ENCODE assay signal across 1 cellular context in genomic region chr19:30664358-30665058, GRCh38.
TF ChIP-seq lines count a peak whose summit lies in the region.

No MANE protein-coding gene starts in this region.

TF ChIP-seq in HepG2, 621 proteins besides CTCF, POLR2A, EP300 and RAD21 (continued from another document):
- TF ChIP-seq, protein P1, sequence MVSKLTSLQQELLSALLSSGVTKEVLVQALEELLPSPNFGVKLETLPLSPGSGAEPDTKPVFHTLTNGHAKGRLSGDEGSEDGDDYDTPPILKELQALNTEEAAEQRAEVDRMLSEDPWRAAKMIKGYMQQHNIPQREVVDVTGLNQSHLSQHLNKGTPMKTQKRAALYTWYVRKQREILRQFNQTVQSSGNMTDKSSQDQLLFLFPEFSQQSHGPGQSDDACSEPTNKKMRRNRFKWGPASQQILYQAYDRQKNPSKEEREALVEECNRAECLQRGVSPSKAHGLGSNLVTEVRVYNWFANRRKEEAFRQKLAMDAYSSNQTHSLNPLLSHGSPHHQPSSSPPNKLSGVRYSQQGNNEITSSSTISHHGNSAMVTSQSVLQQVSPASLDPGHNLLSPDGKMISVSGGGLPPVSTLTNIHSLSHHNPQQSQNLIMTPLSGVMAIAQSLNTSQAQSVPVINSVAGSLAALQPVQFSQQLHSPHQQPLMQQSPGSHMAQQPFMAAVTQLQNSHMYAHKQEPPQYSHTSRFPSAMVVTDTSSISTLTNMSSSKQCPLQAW (CRISPR knock-in tag; IDR thresholded peaks at IDR 0.05), result peak; percentile 50; the same call in 1 of the 2 replicates
- peak; percentile 79 for TF ChIP-seq HNF4A (CRISPR knock-in tag; IDR thresholded peaks at IDR 0.05)
- TF ChIP-seq KAT8 (CRISPR knock-in tag; IDR thresholded peaks at IDR 0.05), result 0 out of 2 replicates have a peak, but pooled peaks have one; percentile 23
- peak; percentile 40; the same call in 1 of the 2 replicates for TF ChIP-seq ZNF205 (CRISPR knock-in tag; IDR thresholded peaks at IDR 0.05)
- TF ChIP-seq GATAD2A (CRISPR knock-in tag; IDR thresholded peaks at IDR 0.05), result 0 out of 2 replicates have a peak, but pooled peaks have one; percentile 13
- TF ChIP-seq ZNF350 (CRISPR knock-in tag; IDR thresholded peaks at IDR 0.05; ENCODE audit: borderline replicate concordance, low read depth), result peak; percentile 18; the same call in 1 of the 2 replicates
- TF ChIP-seq ZBTB2 (CRISPR knock-in tag; IDR thresholded peaks at IDR 0.05; ENCODE audit: low read depth), result no peak
- peak; percentile 59; the same call in 1 of the 2 replicates for TF ChIP-seq NCOR1 (IDR thresholded peaks at IDR 0.05; ENCODE audit: borderline replicate concordance, low read length)
- TF ChIP-seq ASH2L (IDR thresholded peaks at IDR 0.05; ENCODE audit: insufficient read length, low read depth, low read length), result peak; percentile 58
- TF ChIP-seq ARID5B (CRISPR knock-in tag; IDR thresholded peaks at IDR 0.05), result peak; percentile 28; the same call in 1 of the 2 replicates
- TF ChIP-seq SAP130 (CRISPR knock-in tag; IDR thresholded peaks at IDR 0.05; ENCODE audit: low read depth), result peak; percentile 25; the same call in 1 of the 2 replicates
